24 cellular contexts compared by ENCODE assay signal in genomic region chr6:100167585-100167984, GRCh38.
DNase-seq lines count a peak whose midpoint lies in the region; ATAC-seq, FAIRE-seq and TF ChIP-seq lines count a peak whose summit lies in the region.
"Had no signal": no experiment of that assay in that cellular context is flagged by ENCODE, and none has a peak within 500 bp of the region (broad histone marks: within the 10 kb centered on the region; RNA-seq: fewer than 3 reads in every experiment).

No MANE protein-coding gene starts in this region.

- no peak overlapping the region for H3K56ac ChIP-seq in H1 (replicated peaks; ENCODE audit: insufficient read length, low read depth, low read length)

- H4K8ac ChIP-seq in H1 (ENCODE audit: extremely low read depth, insufficient read depth, low read length): no peak overlapping the region

- no peaks in the 10 kb centered on the region for H3K9me3 ChIP-seq in DND-41 (ENCODE audit: insufficient read depth, low read length, severe bottlenecking)
- H3K9me3 ChIP-seq in H1 (ENCODE audit: insufficient read depth in 2 of 2, low read depth in 1 of 2, low read length in 1 of 2): no peaks in the 10 kb centered on the region
- H3K9me3 ChIP-seq in colonic mucosa: no peaks in the 10 kb centered on the region
- H3K9me3 ChIP-seq: Caco-2 had no signal

- TF ChIP-seq CTCF in DND-41 (IDR thresholded peaks at IDR 0.05; ENCODE audit: borderline replicate concordance, extremely low read depth, low read length, poor library complexity, severe bottlenecking): no peak
- no peak for TF ChIP-seq CTCF in H1 (IDR thresholded peaks at IDR 0.05; ENCODE audit: control extremely low read depth in 1 of 3, insufficient read depth in 1 of 3, low read depth in 1 of 3, low read length in 3 of 3)
- TF ChIP-seq CTCF in colonic mucosa (IDR thresholded peaks at IDR 0.05): no peak

- no peak overlapping the region for H2AK5ac ChIP-seq in H1 (ENCODE audit: low read depth, low read length)

- H3K4me3 ChIP-seq in DND-41 (ENCODE audit: low read depth in 1 of 2, low read length in 2 of 2): no peak overlapping the region
- no peak overlapping the region for H3K4me3 ChIP-seq in H7 (ENCODE audit: insufficient read depth, low read depth, low read length)
- peak overlapping the region in 1 of 4 experiments; percentile 22; a peak in 1 of 8 replicates for H3K4me3 ChIP-seq in H1 (ENCODE audit: extremely low read depth in 1 of 4, insufficient read depth in 2 of 4, low read depth in 3 of 4, low read length in 4 of 4)
- H3K4me3 ChIP-seq in colonic mucosa: no peak overlapping the region

- H3K23ac ChIP-seq in H1 (ENCODE audit: insufficient read length): no peak overlapping the region

- intact Hi-C loops in colonic mucosa (cut with DNase I): no loop called here
- intact Hi-C loops in cardiac septum (cut with DNase I): no loop called here

- no peak for TF ChIP-seq RAD21 in H1 (IDR thresholded peaks at IDR 0.05 in 1 of 2, conservative IDR thresholded peaks at IDR 0.05 in 1 of 2; ENCODE audit: low read depth in 2 of 2, low read length in 2 of 2)

- POLR2A ChIA-PET in H1 (lab: Charles Lee; ENCODE audit: partially characterized antibody): interaction anchor here (0.6 kb wide), 1 partner anchor 368 kb away, joined by 3 read pairs; no protein-coding TSS in a partner anchor

- H2BK12ac ChIP-seq in H1 (ENCODE audit: low read depth, low read length): no peak overlapping the region

- no peaks in the 10 kb centered on the region for H3K23me2 ChIP-seq in H1 (ENCODE audit: low read depth, low read length)

- H3K9ac ChIP-seq in DND-41 (ENCODE audit: low read depth, low read length): no peak overlapping the region
- H3K9ac ChIP-seq in H1 (replicated peaks in 1 of 4; ENCODE audit: extremely low read depth in 1 of 4, low read depth in 3 of 4, low read length in 3 of 4): no peak overlapping the region
- no peak overlapping the region for H3K9ac ChIP-seq in colonic mucosa (ENCODE audit: low read depth in 2 of 2, low read length in 2 of 2)

- ATAC-seq in DND-41 (ENCODE audit: insufficient read depth, low read depth): no peak
- ATAC-seq: PC-3 had no signal

- no peak overlapping the region for H3K4me2 ChIP-seq in DND-41 (ENCODE audit: insufficient read depth, low read length)
- H3K4me2 ChIP-seq in H1 (ENCODE audit: insufficient read depth in 1 of 2, low read depth in 2 of 2, low read length in 2 of 2): peak overlapping the region; percentile 53 to 55

- H3K18ac ChIP-seq in H1 (ENCODE audit: extremely low read depth, low read length): no peak overlapping the region

- TF ChIP-seq EP300 in H1 (IDR thresholded peaks at IDR 0.05; ENCODE audit: borderline replicate concordance in 1 of 2, low read depth in 2 of 2, low read length in 2 of 2): peak in 1 of 2 experiments; percentile 45; a peak in 1 of 3 replicates

- no peak overlapping the region for H2BK120ac ChIP-seq in H1 (replicated peaks; ENCODE audit: low read depth, low read length)

- H3K27me3 ChIP-seq in DND-41 (ENCODE audit: insufficient read depth, low read length, poor library complexity) (no peaks in the 10 kb centered on the region), H7 (ENCODE audit: control insufficient read depth, insufficient read depth, low read length) (no peaks in the 10 kb centered on the region), H1 (replicated peaks in 1 of 4; ENCODE audit: control insufficient read depth in 3 of 4, extremely low read depth in 1 of 4, insufficient read depth in 3 of 4, low read length in 3 of 4) (peaks cover 1 to 10% (median 5%) of the 10 kb centered on the region in 4 experiments; a peak in 4 of 7 replicates), colonic mucosa (no peaks in the 10 kb centered on the region)

- no peak overlapping the region for H2BK15ac ChIP-seq in H1 (ENCODE audit: low read length)

- H3K79me1 ChIP-seq in H1 (ENCODE audit: low read depth, low read length): no peaks in the 10 kb centered on the region

- peak overlapping the region; percentile 13; the same call in 1 of the 2 replicates for H3K27ac ChIP-seq in DND-41 (ENCODE audit: low read length)
- no peak overlapping the region for H3K27ac ChIP-seq in H1 (ENCODE audit: low read depth, low read length)
- no peak overlapping the region for H3K27ac ChIP-seq in colonic mucosa

- H3K36me3 ChIP-seq in DND-41 (ENCODE audit: insufficient read depth, low read length) (no peaks in the 10 kb centered on the region), H7 (replicated peaks; ENCODE audit: control insufficient read depth, insufficient read depth, low read length) (no peaks in the 10 kb centered on the region), H1 (ENCODE audit: control insufficient read depth in 2 of 4, insufficient read depth in 4 of 4, low read length in 3 of 4) (no peaks in the 10 kb centered on the region), colonic mucosa (no peaks in the 10 kb centered on the region)

- no peak for TF ChIP-seq POLR2A in H1 (IDR thresholded peaks at IDR 0.05; ENCODE audit: control extremely low read depth in 1 of 2, low read depth in 2 of 2, low read length in 2 of 2)

- H4K91ac ChIP-seq in H1 (replicated peaks; ENCODE audit: insufficient read length, low read length): no peak overlapping the region

- peaks cover 50% of the 10 kb centered on the region for H3K4me1 ChIP-seq in DND-41 (ENCODE audit: insufficient read depth, low read length)
- H3K4me1 ChIP-seq in H1 (replicated peaks in 1 of 4; ENCODE audit: control insufficient read depth in 3 of 4, insufficient read depth in 4 of 4, low read length in 3 of 4): peaks cover 8 to 25% (median 14%) of the 10 kb centered on the region in 4 experiments; a peak in 6 of 7 replicates
- H3K4me1 ChIP-seq in colonic mucosa: no peaks in the 10 kb centered on the region
- H3K4me1 ChIP-seq: Caco-2 had no signal

- H4K5ac ChIP-seq in H1 (ENCODE audit: insufficient read length, low read depth, low read length): no peak overlapping the region

- WGBS in H1 (ENCODE audit: extremely low coverage in 1 of 2, insufficient coverage in 1 of 2, insufficient read length in 1 of 2, insufficient replicate concordance in 2 of 2, low coverage in 1 of 2, low lambda C conversion rate in 2 of 2, missing lambda C conversion rate in 1 of 2), 2 experiments: 5% methylated on average over 4 of the region's 4 CpGs; no CpG with 5 or more reads in 1 of the 2 experiments

- H3K4ac ChIP-seq in H1 (replicated peaks; ENCODE audit: insufficient read length, low read depth, low read length): no peak overlapping the region

- CTCF ChIA-PET in H1 (lab: Charles Lee; ENCODE audit: partially characterized antibody): interaction anchor here (0.8 kb wide), 1 partner anchor 313 kb away, joined by 4 read pairs; no protein-coding TSS in a partner anchor

- H3K79me2 ChIP-seq in DND-41 (ENCODE audit: insufficient read depth, low read length) (no peaks in the 10 kb centered on the region), H1 (ENCODE audit: control insufficient read depth in 1 of 2, insufficient read depth in 2 of 2, low read length in 2 of 2) (no peaks in the 10 kb centered on the region)

- H4K20me1 ChIP-seq in DND-41 (ENCODE audit: insufficient read depth, low read length): no peaks in the 10 kb centered on the region
- H4K20me1 ChIP-seq in H1 (replicated peaks in 1 of 2; ENCODE audit: control insufficient read depth in 1 of 2, insufficient read depth in 2 of 2, low read length in 2 of 2): no peaks in the 10 kb centered on the region

- H2BK20ac ChIP-seq in H1 (ENCODE audit: low read length): no peak overlapping the region

- H2AFZ ChIP-seq in DND-41 (ENCODE audit: low read depth, low read length) (no peak overlapping the region), H1 (ENCODE audit: low read length) (no peak overlapping the region)

- no peak overlapping the region for H3K14ac ChIP-seq in H1 (ENCODE audit: insufficient read length)

- H2BK5ac ChIP-seq in H1 (ENCODE audit: low read depth, low read length): no peak overlapping the region

- DNase-seq in DND-41 (no peak), H7 (peak; percentile 48), H1 (ENCODE audit: low read depth in 1 of 2, low spot score in 2 of 2) (no peak), iPS-NIHi7 (ENCODE audit: extremely low spot score) (peak; percentile 26), colonic mucosa (no peak), NCI-H2029 (lab: John Stamatoyannopoulos, UW) (no peak), cardiac septum (ENCODE audit: low spot score) (no peak), AG20443 (ENCODE audit: low spot score) (no peak)
- DNase-seq: Caco-2; CD4-positive, alpha-beta T cell; HCEC 1CT; NCI-H1092 treated with DMSO at 0.1 percent for 48 hours; NCI-H146; NCI-H2107; NCI-H226; NCI-H524; NCI-H82; PC-3; RPMI8226; SHP77 treated with DMSO at 0.1 percent for 48 hours had no signal

- peak; percentile 82 for FAIRE-seq in H1 (lab: Jason Lieb, UNC)
- FAIRE-seq: A204.1, GM12891, GM18507, HTR-8/SVneo had no signal

Comparison
In these comparisons a context has a peak if more than half of its experiments do, and no peak if none do; other contexts are left out.
1. DNase-seq: peak in H7 (single experiment) and iPS-NIHi7 (single experiment); none in DND-41 (single experiment), H1 (0 of 2), colonic mucosa (single experiment), NCI-H2029 (single experiment), cardiac septum (single experiment) and AG20443 (single experiment).